8 cellular contexts compared by ENCODE assay signal in genomic region chr1:77889240-77889637, GRCh38. TPM values are rescaled to one million over a fixed set of nuclear protein-coding genes. Genes with fewer than 3 reads are reported as not detected.
DNase-seq lines count a peak whose midpoint lies in the region; ATAC-seq and TF ChIP-seq lines count a peak whose summit lies in the region.

No MANE protein-coding gene starts in this region.

- no peak for TF ChIP-seq CTCF in neural progenitor cell (IDR thresholded peaks at IDR 0.05)

- peak overlapping the region; percentile 70 to 86 for H3K4me3 Mint-ChIP-seq in activated T-cell treated with anti-CD3 and anti-CD28 coated beads, Interleukin-2, amount 50 U/mL, for 72 hours
- H3K4me3 Mint-ChIP-seq in neural progenitor cell = peak overlapping the region; percentile 91

- peaks cover 18% of the 10 kb centered on the region for H3K27me3 Mint-ChIP-seq in activated T-cell treated with anti-CD3 and anti-CD28 coated beads, Interleukin-2, amount 50 U/mL, for 72 hours (ENCODE audit: low read depth)
- peaks cover 2% of the 10 kb centered on the region for H3K27me3 Mint-ChIP-seq in neural progenitor cell (ENCODE audit: insufficient read depth, low read depth)

- H3K79me2 ChIP-seq in neural progenitor cell (ENCODE audit: low read depth) = no peaks in the 10 kb centered on the region

- DNase-seq in activated T-cell treated with anti-CD3 and anti-CD28 coated beads, Interleukin-2, amount 50 U/mL, for 72 hours = no peak
- DNase-seq in activated T-cell treated with anti-CD3 and anti-CD28 coated beads, Interleukin-2, amount 50 U/mL, for 48 hours = no peak
- DNase-seq in SW480 (ENCODE audit: low spot score) = peak; percentile 22
- DNase-seq in fibroblast of the conjunctiva (ENCODE audit: low read depth) = peak; percentile 38
- peak; percentile 52 for DNase-seq in neural progenitor cell (ENCODE audit: low spot score)
- no peak for DNase-seq in stimulated activated CD4-positive, alpha-beta T cell treated with anti-CD3 and anti-CD28 coated beads, Interleukin-15, amount 100 ng/mL, for 24 hours
- no peak for DNase-seq in stimulated activated CD4-positive, alpha-beta T cell treated with anti-CD3 and anti-CD28 coated beads, Interleukin-4, amount 100 ng/mL, for 1 hour

- no peaks in the 10 kb centered on the region for H3K9me3 ChIP-seq in neural progenitor cell (ENCODE audit: low read depth)

- no peaks in the 10 kb centered on the region for H3K27me3 ChIP-seq in neural progenitor cell

- H2AFZ ChIP-seq in neural progenitor cell (replicated peaks) = peak overlapping the region; percentile 91

- no peaks in the 10 kb centered on the region for H3K36me3 ChIP-seq in neural progenitor cell

- peaks cover 15% of the 10 kb centered on the region for H3K4me1 Mint-ChIP-seq in activated T-cell treated with anti-CD3 and anti-CD28 coated beads, Interleukin-2, amount 50 U/mL, for 72 hours (ENCODE audit: low read depth)
- H3K4me1 Mint-ChIP-seq in neural progenitor cell = peaks cover 9% of the 10 kb centered on the region

- no peak for ATAC-seq in activated T-cell treated with anti-CD3 and anti-CD28 coated beads, Interleukin-2, amount 50 U/mL, for 72 hours (replicated peaks in 1 of 2)
- no peak for ATAC-seq in HG03432 (IDR thresholded peaks at IDR 0.05; ENCODE audit: unreplicated experiment)

- H3K4me1 ChIP-seq in neural progenitor cell = peaks cover 4% of the 10 kb centered on the region

- H3K9me3 Mint-ChIP-seq in activated T-cell treated with anti-CD3 and anti-CD28 coated beads, Interleukin-2, amount 50 U/mL, for 72 hours = no peaks in the 10 kb centered on the region
- no peaks in the 10 kb centered on the region for H3K9me3 Mint-ChIP-seq in neural progenitor cell

- peaks cover 0 to 3% of the 10 kb centered on the region in 2 donors for H3K36me3 Mint-ChIP-seq in activated T-cell treated with anti-CD3 and anti-CD28 coated beads, Interleukin-2, amount 50 U/mL, for 72 hours (ENCODE audit: insufficient read depth in 2 of 2)
- H3K36me3 Mint-ChIP-seq in neural progenitor cell = peaks cover 4% of the 10 kb centered on the region

- no peak overlapping the region for H3K27ac Mint-ChIP-seq in activated T-cell treated with anti-CD3 and anti-CD28 coated beads, Interleukin-2, amount 50 U/mL, for 72 hours
- peak overlapping the region; percentile 55 for H3K27ac Mint-ChIP-seq in neural progenitor cell

- no peak overlapping the region for H3K27ac ChIP-seq in neural progenitor cell

- H4K20me1 ChIP-seq in neural progenitor cell (ENCODE audit: low read depth) = no peaks in the 10 kb centered on the region

- H3K9ac ChIP-seq in neural progenitor cell = peak overlapping the region; percentile 47

- peaks cover 11% of the 10 kb centered on the region for H3F3A ChIP-seq in neural progenitor cell (ENCODE audit: low read depth)

- peak overlapping the region; percentile 78 for H3K4me2 ChIP-seq in neural progenitor cell

- H3K4me3 ChIP-seq in neural progenitor cell = peak overlapping the region; percentile 74

RNA-seq across cellular contexts. Expression of gene NEXN, which starts 0.8 kb away (rescaled TPM):
- total RNA-seq in activated T-cell treated with anti-CD3 and anti-CD28 coated beads, Interleukin-2, amount 50 U/mL, for 72 hours = 1 to 10 TPM; 1.1 to 1.4 TPM
- 2.0 and 2.4 TPM in 2 replicates for total RNA-seq in neural progenitor cell (ENCODE audit: low replicate concordance)

Comparison
In these comparisons a context has a peak if more than half of its experiments do, and no peak if none do; other contexts are left out.
1. DNase-seq: peak in SW480 (single experiment), fibroblast of the conjunctiva (single experiment) and neural progenitor cell (single experiment); none in activated T-cell treated with anti-CD3 and anti-CD28 coated beads, Interleukin-2, amount 50 U/mL, for 72 hours (0 of 2), activated T-cell treated with anti-CD3 and anti-CD28 coated beads, Interleukin-2, amount 50 U/mL, for 48 hours (0 of 2), stimulated activated CD4-positive, alpha-beta T cell treated with anti-CD3 and anti-CD28 coated beads, Interleukin-15, amount 100 ng/mL, for 24 hours (single experiment) and stimulated activated CD4-positive, alpha-beta T cell treated with anti-CD3 and anti-CD28 coated beads, Interleukin-4, amount 100 ng/mL, for 1 hour (single experiment).